8 cellular contexts compared by ENCODE assay signal in the genomic region with DNA sequence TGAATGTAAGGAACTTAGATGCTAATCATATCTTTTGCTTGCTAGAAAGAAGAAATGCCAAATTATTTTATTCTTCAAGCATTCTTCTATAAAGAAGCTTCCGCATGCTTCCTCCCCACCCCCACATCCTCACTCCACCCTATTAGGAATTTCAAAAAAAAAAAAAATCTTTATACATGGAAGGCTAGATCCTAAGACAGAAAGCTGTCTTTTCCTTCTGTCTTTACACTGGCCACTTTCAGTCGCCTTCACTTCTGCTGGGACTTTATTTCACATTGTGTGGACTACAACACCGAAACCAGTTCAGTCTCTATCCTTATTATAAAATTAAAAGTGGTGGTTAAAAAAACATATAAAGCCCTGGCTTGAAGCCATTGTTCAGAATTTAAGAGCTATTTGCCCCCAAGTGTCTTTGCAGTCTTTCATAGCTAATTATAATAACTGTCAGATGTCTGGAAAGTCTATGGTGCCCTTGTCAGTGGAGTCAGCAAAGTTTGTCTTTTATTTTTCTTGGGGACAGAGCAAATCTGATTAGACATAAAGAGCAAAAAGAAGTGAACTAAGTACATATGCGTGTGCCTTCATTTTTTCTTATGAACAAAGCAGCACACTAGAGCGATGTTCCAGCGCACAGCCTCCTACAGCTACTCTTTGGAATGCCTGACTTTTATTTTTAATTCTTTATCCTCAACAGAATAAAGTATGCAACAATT.
DNase-seq lines count a peak whose midpoint lies in the region; ATAC-seq, FAIRE-seq and TF ChIP-seq lines count a peak whose summit lies in the region.

No MANE protein-coding gene starts in this region.

- TSS peak; percentile 84 for BruUV-seq in GM12878 (replicated peaks; lab: Mats Ljungman, UMichigan)

- H3K27ac ChIP-seq in GM12878 (ENCODE audit: control insufficient read depth, insufficient read depth) = peak overlapping the region; percentile 29
- H3K27ac ChIP-seq in temporal lobe (ENCODE audit: low read depth, low read length) = peak overlapping the region; percentile 50

- SMC1A ChIA-PET in GM12878 (lab: Charles Lee; ENCODE audit: uncharacterized antibody, unreplicated experiment) = interaction anchor here (0.7 to 4.7 kb wide), 55 partner anchors 8 to 347 kb away, joined by 3 to 49 read pairs (median 5); no protein-coding TSS in a partner anchor

- no peak for TF ChIP-seq POLR2A in GM12878 (IDR thresholded peaks at IDR 0.05; ENCODE audit: low read depth, low read length)

- no peak for TF ChIP-seq EP300 in GM12878 (IDR thresholded peaks at IDR 0.05; ENCODE audit: borderline replicate concordance in 1 of 2, control insufficient read depth in 1 of 2, low read depth in 2 of 2, low read length in 2 of 2)

- peak overlapping the region; percentile 68 for H2AFZ ChIP-seq in GM12878 (ENCODE audit: control insufficient read depth, low read depth, low read length)

- DNase-seq in NAMALWA (ENCODE audit: low spot score) (peak; percentile 48), GM12878 (ENCODE audit: low read depth, low spot score) (no peak), left kidney (ENCODE audit: low read depth, low spot score) (peak; percentile 61), DMS79 treated with DMSO at 0.1 percent for 48 hours (lab: John Stamatoyannopoulos, UW) (no peak)

- RAD21 ChIA-PET in GM12878 (lab: Charles Lee; ENCODE audit: unreplicated experiment) = interaction anchor here (0.6 to 6.7 kb wide), 45 partner anchors 9 to 527 kb away, joined by 3 to 85 read pairs (median 6); no protein-coding TSS in a partner anchor

- 33% methylated on average over 6 of the region's 6 CpGs for WGBS in GM12878 (ENCODE audit: insufficient coverage, insufficient replicate concordance, low lambda C conversion rate, missing lambda C conversion rate)

- CTCF ChIA-PET in GM12878 (lab: Yijun Ruan, JAX) = interaction anchor here (0.8 to 6.8 kb wide), 18 partner anchors 8 to 306 kb away, joined by 3 to 41 read pairs (median 4); no protein-coding TSS in a partner anchor

- H3K4me2 ChIP-seq in GM12878 (ENCODE audit: control insufficient read depth, insufficient read depth) = peak overlapping the region; percentile 31

- H3K36me3 ChIP-seq in ES-I3 (ENCODE audit: insufficient read depth, low read length) (no peaks in the 10 kb centered on the region), GM12878 (ENCODE audit: control insufficient read depth in 2 of 2, insufficient read depth in 2 of 2, low read length in 1 of 2) (no peaks in the 10 kb centered on the region)

- H3K4me1 ChIP-seq in ES-I3 (ENCODE audit: insufficient read depth, low read length) (peaks cover 9% of the 10 kb centered on the region; the same call in 1 of the 2 replicates), GM12878 (ENCODE audit: control insufficient read depth, insufficient read depth, low read length) (no peaks in the 10 kb centered on the region; the same call in 1 of the 2 replicates)

- H3K9ac ChIP-seq in ES-I3 (ENCODE audit: low read depth, low read length) = peak overlapping the region; percentile 62; the same call in 1 of the 2 replicates
- H3K9ac ChIP-seq in GM12878 (ENCODE audit: control insufficient read depth, insufficient read depth, low read length) = peak overlapping the region; percentile 57

- peaks cover 53% of the 10 kb centered on the region for H3K79me2 ChIP-seq in GM12878 (ENCODE audit: control insufficient read depth, insufficient read depth, low read length)

- no peak for FAIRE-seq in GM12878 (lab: Jason Lieb, UNC)

- TF ChIP-seq RAD21 in GM12878 (IDR thresholded peaks at IDR 0.05; ENCODE audit: insufficient read depth, low read depth, low read length) = no peak

- H3K27me3 ChIP-seq in GM12878 (replicated peaks in 1 of 2; ENCODE audit: control insufficient read depth in 2 of 2, insufficient read depth in 2 of 2, low read length in 1 of 2) = no peaks in the 10 kb centered on the region

- in situ Hi-C loops in GM12878 (cut with MboI) = loop anchor here (5.0 kb wide), 1 partner anchor 236 kb away; no protein-coding TSS in a partner anchor

- H3K4me3 ChIP-seq in GM12878 = peak overlapping the region; percentile 62

- H4K20me1 ChIP-seq in GM12878 (ENCODE audit: control insufficient read depth, insufficient read depth) = no peaks in the 10 kb centered on the region

- ATAC-seq in GM12878 (peak; percentile 24), GM21576 (IDR thresholded peaks at IDR 0.05; ENCODE audit: unreplicated experiment) (no peak), GM18519 (IDR thresholded peaks at IDR 0.05; ENCODE audit: low FRiP score, unreplicated experiment) (no peak)

- no peak for TF ChIP-seq CTCF in GM12878 (IDR thresholded peaks at IDR 0.05 in 2 of 3, conservative IDR thresholded peaks at IDR 0.05 in 1 of 3; ENCODE audit: control insufficient read depth in 2 of 3, extremely low read depth in 1 of 3, insufficient read depth in 1 of 3, low read depth in 3 of 3, low read length in 3 of 3)

- intact Hi-C loops in GM12878 (cut with micrococcal nuclease; ENCODE audit: unreplicated experiment) = loop anchor here (2.0 to 10.0 kb wide), 6 partner anchors 61 to 236 kb away; no protein-coding TSS in a partner anchor

- H3K9me3 ChIP-seq in ES-I3 (ENCODE audit: control insufficient read depth, insufficient read depth, low read length) = no peaks in the 10 kb centered on the region
- no peaks in the 10 kb centered on the region; the same call in 2 of the 3 replicates for H3K9me3 ChIP-seq in GM12878 (replicated peaks; ENCODE audit: control insufficient read depth, insufficient read depth, low read length)

- POLR2A ChIA-PET in GM12878 (lab: Charles Lee) = interaction anchor here (0.8 to 6.0 kb wide), 14 partner anchors 9 to 233 kb away, joined by 3 to 37 read pairs (median 4); no protein-coding TSS in a partner anchor

TF ChIP-seq in GM12878, 131 proteins besides CTCF, POLR2A, EP300 and RAD21:
- TF ChIP-seq MTA3 (IDR thresholded peaks at IDR 0.05; ENCODE audit: borderline replicate concordance, low read length) (0 out of 2 replicates have a peak, but pooled peaks have one; percentile 33), HCFC1 (IDR thresholded peaks at IDR 0.05; ENCODE audit: low read length) (no peak)

Comparison
In these comparisons a context has a peak if more than half of its experiments do, and no peak if none do; other contexts are left out.
1. DNase-seq: peak in NAMALWA (single experiment) and left kidney (single experiment); none in GM12878 (single experiment) and DMS79 treated with DMSO at 0.1 percent for 48 hours (single experiment).